ENCODE assay signal across 23 cellular contexts in the genomic region with DNA sequence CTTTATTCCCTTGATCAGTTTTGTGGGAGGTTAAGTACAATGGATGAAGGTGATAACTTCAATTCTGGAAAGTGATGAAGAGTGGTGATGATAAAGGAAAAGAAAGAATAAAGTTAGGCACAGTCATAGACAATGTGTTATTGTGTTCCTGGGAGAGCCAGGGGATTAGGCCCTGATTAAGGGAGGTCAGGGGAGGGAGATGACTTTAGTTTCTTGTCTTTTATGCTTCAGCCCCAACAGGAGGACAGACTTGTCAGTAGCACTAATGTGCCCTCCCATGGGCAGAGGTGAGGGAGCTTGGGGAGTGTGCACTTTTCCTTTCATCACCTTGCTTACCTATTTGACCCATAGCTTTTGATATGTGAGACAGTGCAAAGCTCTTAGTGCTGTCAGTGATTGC.
DNase-seq lines count a peak whose midpoint lies in the region; ATAC-seq and TF ChIP-seq lines count a peak whose summit lies in the region.
"Had no signal": no experiment of that assay in that cellular context is flagged by ENCODE, and none has a peak within 500 bp of the region (broad histone marks: within the 10 kb centered on the region; RNA-seq: fewer than 3 reads in every experiment).

No MANE protein-coding gene starts in this region.

- DNase-seq in activated CD4-positive, alpha-beta T cell treated with anti-CD3 and anti-CD28 coated beads, Interleukin-2, amount 10 ng/mL, durations not matched to agents 24 days and 14 days, result peak; percentile 41
- DNase-seq in activated CD4-positive, alpha-beta T cell treated with anti-CD3 and anti-CD28 coated beads for 48 hours, result no peak
- DNase-seq in SJCRH30, result peak in 1 of 2 experiments; percentile 69
- peak; percentile 8 for DNase-seq in WERI-Rb-1
- DNase-seq in neuronal stem cell (ENCODE audit: low spot score), result peak; percentile 11
- no peak for DNase-seq in chondrocyte (ENCODE audit: low spot score)
- DNase-seq: 8988T; ACHN; BE2C; C1 segment of cervical spinal cord; CD4-positive, alpha-beta memory T cell; CD4-positive, CD25-positive, alpha-beta regulatory T cell; CD8-positive, alpha-beta memory T cell; COR-L47; DMS 273 treated with DMSO at 0.1 percent for 48 hours; DMS153; DMS53; DMS79; GF-D8 had no signal

- no peaks in the 10 kb centered on the region for H3K4me1 Mint-ChIP-seq in activated CD4-positive, alpha-beta T cell treated with anti-CD3 and anti-CD28 coated beads, Interleukin-2, amount 10 ng/mL, durations not matched to agents 24 days and 14 days
- peaks cover 4% of the 10 kb centered on the region for H3K4me1 Mint-ChIP-seq in chondrocyte (ENCODE audit: low read depth)
- H3K4me1 Mint-ChIP-seq: CD14-positive monocyte; CD4-positive, alpha-beta memory T cell; CD4-positive, CD25-positive, alpha-beta regulatory T cell; CD8-positive, alpha-beta memory T cell had no signal

- TF ChIP-seq POLR2A in GM18505 (IDR thresholded peaks at IDR 0.05; ENCODE audit: borderline replicate concordance, extremely low read depth, insufficient read depth, insufficient read length), result no peak

- H4K8ac ChIP-seq in neuronal stem cell (ENCODE audit: low read depth, low read length), result no peak overlapping the region

- H2BK5ac ChIP-seq in neuronal stem cell (ENCODE audit: low read length), result no peak overlapping the region

- H3K4me3 ChIP-seq in SJCRH30, result no peak overlapping the region
- no peak overlapping the region for H3K4me3 ChIP-seq in WERI-Rb-1 (ENCODE audit: low read depth, low read length)
- H3K4me3 ChIP-seq in neuronal stem cell (ENCODE audit: low read length in 2 of 2), result no peak overlapping the region
- H3K4me3 ChIP-seq: BLaER1 had no signal

- H3K4ac ChIP-seq in neuronal stem cell (ENCODE audit: low read length), result no peak overlapping the region

- H3K18ac ChIP-seq in neuronal stem cell (ENCODE audit: low read length), result no peak overlapping the region

- no peak overlapping the region for H2BK12ac ChIP-seq in neuronal stem cell (ENCODE audit: low read length)

- no peak overlapping the region for H3K4me3 Mint-ChIP-seq in activated CD4-positive, alpha-beta T cell treated with anti-CD3 and anti-CD28 coated beads, Interleukin-2, amount 10 ng/mL, durations not matched to agents 24 days and 14 days
- no peak overlapping the region for H3K4me3 Mint-ChIP-seq in chondrocyte (ENCODE audit: unreplicated experiment)
- H3K4me3 Mint-ChIP-seq: CD14-positive monocyte; CD4-positive, alpha-beta memory T cell; CD4-positive, CD25-positive, alpha-beta regulatory T cell; CD8-positive, alpha-beta memory T cell had no signal

- H3K9me3 ChIP-seq in SJCRH30 (replicated peaks) (no peaks in the 10 kb centered on the region), WERI-Rb-1 (ENCODE audit: severe bottlenecking) (no peaks in the 10 kb centered on the region), neuronal stem cell (replicated peaks in 1 of 2; ENCODE audit: control insufficient read depth in 2 of 2, insufficient read depth in 1 of 2, low read depth in 1 of 2, low read length in 2 of 2) (no peaks in the 10 kb centered on the region)
- H3K9me3 ChIP-seq: BE2C, BLaER1 had no signal

- no peak overlapping the region for H2BK120ac ChIP-seq in neuronal stem cell (ENCODE audit: low read depth, low read length)

- no peak overlapping the region for H2BK15ac ChIP-seq in neuronal stem cell (ENCODE audit: low read length)

- H3K9ac ChIP-seq in neuronal stem cell (ENCODE audit: low read depth, low read length, poor library complexity), result no peak overlapping the region
- H3K9ac ChIP-seq: BLaER1 had no signal

- H3K4me2 ChIP-seq in neuronal stem cell (ENCODE audit: insufficient read depth, low read length, poor library complexity, severe bottlenecking), result no peak overlapping the region
- H3K4me2 ChIP-seq: BLaER1 had no signal

- H3K27ac ChIP-seq in SJCRH30 (peak overlapping the region; percentile 55), WERI-Rb-1 (no peak overlapping the region), neuronal stem cell (replicated peaks; ENCODE audit: low read length) (no peak overlapping the region)
- H3K27ac ChIP-seq: BLaER1 had no signal

- no peaks in the 10 kb centered on the region for H3K27me3 Mint-ChIP-seq in activated CD4-positive, alpha-beta T cell treated with anti-CD3 and anti-CD28 coated beads, Interleukin-2, amount 10 ng/mL, durations not matched to agents 24 days and 14 days
- H3K27me3 Mint-ChIP-seq in chondrocyte (ENCODE audit: low read depth), result no peaks in the 10 kb centered on the region
- H3K27me3 Mint-ChIP-seq: CD4-positive, alpha-beta memory T cell; CD8-positive, alpha-beta memory T cell had no signal

- intact Hi-C loops in activated CD4-positive, alpha-beta T cell treated with anti-CD3 and anti-CD28 coated beads, Interleukin-2, amount 10 ng/mL, durations not matched to agents 24 days and 14 days (cut with micrococcal nuclease), result no loop called here

- H3K9me3 Mint-ChIP-seq in activated CD4-positive, alpha-beta T cell treated with anti-CD3 and anti-CD28 coated beads, Interleukin-2, amount 10 ng/mL, durations not matched to agents 24 days and 14 days, result no peaks in the 10 kb centered on the region
- no peaks in the 10 kb centered on the region for H3K9me3 Mint-ChIP-seq in chondrocyte (ENCODE audit: low read depth)
- H3K9me3 Mint-ChIP-seq: CD14-positive monocyte; CD4-positive, alpha-beta memory T cell; CD4-positive, CD25-positive, alpha-beta regulatory T cell had no signal

- no peaks in the 10 kb centered on the region for H3K27me3 ChIP-seq in SJCRH30
- no peaks in the 10 kb centered on the region for H3K27me3 ChIP-seq in WERI-Rb-1 (ENCODE audit: insufficient read depth, low read depth, severe bottlenecking)
- H3K27me3 ChIP-seq in neuronal stem cell (ENCODE audit: control insufficient read depth in 3 of 3, insufficient read depth in 3 of 3, low read depth in 1 of 3, low read length in 3 of 3), result no peaks in the 10 kb centered on the region
- H3K27me3 ChIP-seq: BE2C, BLaER1 had no signal

- no peaks in the 10 kb centered on the region for H3K79me1 ChIP-seq in neuronal stem cell (ENCODE audit: low read depth, low read length)

- H3K4me1 ChIP-seq in SJCRH30 (peaks cover 18% of the 10 kb centered on the region), neuronal stem cell (ENCODE audit: control insufficient read depth in 2 of 2, insufficient read depth in 1 of 2, low read depth in 1 of 2, low read length in 2 of 2) (peaks cover 0 to 3% of the 10 kb centered on the region in 2 donors)
- H3K4me1 ChIP-seq: BE2C, BLaER1 had no signal

- no peak overlapping the region for H3K27ac Mint-ChIP-seq in activated CD4-positive, alpha-beta T cell treated with anti-CD3 and anti-CD28 coated beads, Interleukin-2, amount 10 ng/mL, durations not matched to agents 24 days and 14 days
- no peak overlapping the region for H3K27ac Mint-ChIP-seq in chondrocyte (ENCODE audit: unreplicated experiment)
- H3K27ac Mint-ChIP-seq: CD14-positive monocyte; CD4-positive, alpha-beta memory T cell; CD4-positive, CD25-positive, alpha-beta regulatory T cell; CD8-positive, alpha-beta memory T cell had no signal

- ATAC-seq in HG03135 (IDR thresholded peaks at IDR 0.05; ENCODE audit: unreplicated experiment) (no peak), GM18505 (IDR thresholded peaks at IDR 0.05; ENCODE audit: unreplicated experiment) (no peak)

- H3K36me3 ChIP-seq in SJCRH30, result no peaks in the 10 kb centered on the region
- H3K36me3 ChIP-seq in WERI-Rb-1, result no peaks in the 10 kb centered on the region
- no peaks in the 10 kb centered on the region for H3K36me3 ChIP-seq in neuronal stem cell (replicated peaks in 1 of 2; ENCODE audit: control insufficient read depth in 2 of 2, insufficient read depth in 2 of 2, low read length in 2 of 2)
- H3K36me3 ChIP-seq: BE2C, BLaER1 had no signal

- no peak overlapping the region for H3K23ac ChIP-seq in neuronal stem cell (ENCODE audit: low read depth, low read length, poor library complexity)

- H2AK5ac ChIP-seq in neuronal stem cell (ENCODE audit: low read depth, low read length), result no peak overlapping the region

- no peak for TF ChIP-seq CTCF in WERI-Rb-1 (IDR thresholded peaks at IDR 0.05; ENCODE audit: low read depth, low read length)
- TF ChIP-seq CTCF in chondrocyte (IDR thresholded peaks at IDR 0.05), result no peak

- no peak overlapping the region for H2AFZ ChIP-seq in neuronal stem cell (ENCODE audit: low read length)

- H3K14ac ChIP-seq in neuronal stem cell (ENCODE audit: low read length), result no peak overlapping the region

- no peak overlapping the region for H4K91ac ChIP-seq in neuronal stem cell (ENCODE audit: low read depth, low read length, poor library complexity)

- H3K36me3 Mint-ChIP-seq in activated CD4-positive, alpha-beta T cell treated with anti-CD3 and anti-CD28 coated beads, Interleukin-2, amount 10 ng/mL, durations not matched to agents 24 days and 14 days (ENCODE audit: low read depth), result peaks cover 21% of the 10 kb centered on the region
- peaks cover 2% of the 10 kb centered on the region for H3K36me3 Mint-ChIP-seq in chondrocyte (ENCODE audit: low read depth)
- H3K36me3 Mint-ChIP-seq: CD4-positive, alpha-beta memory T cell; CD4-positive, CD25-positive, alpha-beta regulatory T cell; CD8-positive, alpha-beta memory T cell had no signal

Comparison
In these comparisons a context has a peak if more than half of its experiments do, and no peak if none do; other contexts are left out.
1. DNase-seq: peak in activated CD4-positive, alpha-beta T cell treated with anti-CD3 and anti-CD28 coated beads, Interleukin-2, amount 10 ng/mL, durations not matched to agents 24 days and 14 days (single experiment), WERI-Rb-1 (single experiment) and neuronal stem cell (single experiment); none in activated CD4-positive, alpha-beta T cell treated with anti-CD3 and anti-CD28 coated beads for 48 hours (single experiment) and chondrocyte (single experiment).